19 cellular contexts compared by ENCODE assay signal in the genomic region with DNA sequence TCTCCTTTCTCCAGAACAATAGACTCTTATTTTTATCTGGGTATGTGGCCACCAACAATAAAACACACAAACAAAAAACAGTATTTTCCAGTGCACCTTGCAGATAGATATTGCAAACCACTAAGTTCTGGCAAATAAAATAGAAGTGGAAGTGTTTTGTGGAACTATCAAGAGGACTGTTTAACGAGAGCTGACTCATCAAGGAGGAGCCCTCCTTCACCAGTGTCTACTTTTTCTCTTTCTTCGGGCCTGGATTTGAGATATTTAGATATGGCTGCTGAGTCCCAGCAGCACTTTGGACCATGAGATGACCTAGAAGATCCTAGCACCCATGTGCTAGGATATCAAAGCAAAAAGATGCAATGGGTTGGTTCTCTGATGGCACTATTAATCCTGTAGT.
"Had no signal": no experiment of that assay in that cellular context is flagged by ENCODE, and none has a peak within 500 bp of the region (broad histone marks: within the 10 kb centered on the region; RNA-seq: fewer than 3 reads in every experiment).

No MANE protein-coding gene starts in this region.

- FAIRE-seq: astrocyte, bronchial epithelial cell, urothelium cell line had no signal

- ATAC-seq: activated T-cell treated with anti-CD3 and anti-CD28 coated beads, Interleukin-2, amount 50 U/mL, for 72 hours; gastroesophageal sphincter; naive thymus-derived CD4-positive, alpha-beta T cell; stimulated activated naive CD8-positive, alpha-beta T cell treated with anti-CD3 and anti-CD28 coated beads, Interleukin-15, Interleukin-2, amounts not matched to agents 100 U/mL and 50 U/mL, for 24 hours had no signal

- H2AFZ ChIP-seq: neural progenitor cell had no signal

- H3K27me3 ChIP-seq: gastroesophageal sphincter, heart right ventricle, neural progenitor cell, right atrium auricular region, tibial nerve had no signal

- H3K4me1 ChIP-seq: neural progenitor cell, tibial nerve had no signal

- H3K9ac ChIP-seq: neural progenitor cell had no signal

- H3K4me3 ChIP-seq: gastroesophageal sphincter, heart right ventricle, neural progenitor cell, right atrium auricular region, skin epidermis, tibial nerve had no signal

- H3K4me2 ChIP-seq: neural progenitor cell had no signal

- H3K27ac ChIP-seq: gastroesophageal sphincter, neural progenitor cell, tibial nerve, WERI-Rb-1 had no signal

- H3K9me3 ChIP-seq: gastroesophageal sphincter, heart right ventricle, right atrium auricular region, tibial nerve had no signal

- DNase-seq: activated CD4-positive, alpha-beta T cell treated with anti-CD3 and anti-CD28 coated beads, Interleukin-2, amount 50 U/mL, for 4 hours; activated gamma-delta T cell; activated T-cell treated with anti-CD3 and anti-CD28 coated beads, Interleukin-2, amount 50 U/mL, for 72 hours; cerebellar nuclear complex; cortex of kidney; heart right ventricle; left ventricle myocardium superior; naive thymus-derived CD4-positive, alpha-beta T cell; stimulated activated naive CD8-positive, alpha-beta T cell treated with anti-CD3 and anti-CD28 coated beads, Interleukin-15, Interleukin-2, amounts not matched to agents 100 U/mL and 50 U/mL, for 24 hours; substantia nigra; WERI-Rb-1 had no signal

- H3K36me3 ChIP-seq: gastroesophageal sphincter, heart right ventricle, neural progenitor cell, right atrium auricular region, tibial nerve, WERI-Rb-1 had no signal
